Comparison of ENCODE assay signal across 8 cellular contexts in the genomic region with DNA sequence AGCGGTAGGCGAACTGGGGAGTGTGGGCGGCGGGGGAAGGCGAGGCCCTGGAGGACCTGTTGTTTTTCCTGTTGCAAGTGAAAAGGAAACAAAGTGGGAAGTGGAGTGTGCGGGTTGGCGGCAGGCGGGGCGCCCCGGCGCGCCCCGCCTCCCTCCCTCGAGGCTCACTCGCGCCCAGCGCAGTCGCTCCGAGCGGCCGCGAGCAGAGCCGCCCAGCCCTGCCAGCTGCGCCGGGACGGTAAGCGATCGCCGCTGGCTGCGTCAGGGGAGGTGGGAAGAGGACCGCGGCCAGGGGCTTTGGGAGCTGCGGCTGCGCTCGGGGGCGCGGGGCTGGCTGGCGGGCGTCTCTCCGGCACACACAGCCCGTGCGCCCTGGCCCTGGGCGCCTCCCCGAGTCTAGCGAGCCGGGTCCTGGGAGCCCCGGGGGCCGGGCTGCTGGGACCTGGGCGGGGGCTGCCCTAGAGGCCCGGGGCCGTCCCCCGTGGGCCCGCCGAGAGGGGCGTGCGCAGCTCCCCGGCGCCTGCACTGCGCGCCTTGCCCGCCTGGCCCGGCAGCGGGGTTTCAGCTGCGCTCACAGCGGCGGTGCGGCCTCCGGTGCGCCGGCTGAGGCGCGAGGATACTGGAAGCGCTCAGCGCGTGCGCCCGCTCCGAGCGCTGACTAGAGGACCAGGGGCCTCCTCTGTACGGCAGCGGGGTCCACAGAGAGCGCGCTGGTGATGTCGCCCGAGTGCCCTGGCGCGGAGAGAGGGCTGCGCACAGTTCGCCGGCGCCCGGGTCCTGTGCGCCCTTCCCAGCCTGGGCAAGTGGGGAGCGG. TPM values are rescaled to one million over a fixed set of nuclear protein-coding genes. Genes with fewer than 3 reads are reported as not detected.
A peak's percentile ranks its signal among the peaks of the same experiment; 100 is the strongest.
DNase-seq lines count a peak whose midpoint lies in the region; ATAC-seq and TF ChIP-seq lines count a peak whose summit lies in the region.

Gene PIK3CD (plus strand): TSS at position 167 of the 814 bp plus-strand sequence. CDS start 58,725 bp downstream, outside the sequence.

- peak within 1 kb of the TSS; percentile 3; the same call in 1 of the 2 replicates for H2AFZ ChIP-seq in Karpas-422 (ENCODE audit: low read length)

- peaks cover 70% of the 10 kb centered on the region for H3K4me1 Mint-ChIP-seq in stimulated activated naive CD8-positive, alpha-beta T cell treated with anti-CD3 and anti-CD28 coated beads, Interleukin-15, amount 100 ng/mL, for 72 hours

- ATAC-seq in GM18505 (IDR thresholded peaks at IDR 0.05; ENCODE audit: unreplicated experiment) (no peak), lower lobe of right lung (peak; percentile 67 to 75), HG03095 (IDR thresholded peaks at IDR 0.05; ENCODE audit: unreplicated experiment) (no peak)
- ATAC-seq in stimulated activated naive CD8-positive, alpha-beta T cell treated with anti-CD3 and anti-CD28 coated beads, Interleukin-15, amount 100 ng/mL, for 72 hours: peak; percentile 64

- intact Hi-C loops in colonic mucosa (cut with DNase I) (no loop called here), lower lobe of right lung (cut with DNase I) (no loop called here)

- H3K36me3 ChIP-seq in Karpas-422 (ENCODE audit: insufficient read depth, low read length) (no peaks in the 10 kb centered on the region), colonic mucosa (no peaks in the 10 kb centered on the region), lower lobe of right lung (no peaks in the 10 kb centered on the region)

- DNase-seq in Karpas-422 (peak; percentile 81), colonic mucosa (no peak), lower lobe of right lung (peak; percentile 66), DMS153 (lab: John Stamatoyannopoulos, UW) (no peak)
- peak; percentile 58 to 69 for DNase-seq in stimulated activated naive CD8-positive, alpha-beta T cell treated with anti-CD3 and anti-CD28 coated beads, Interleukin-15, amount 100 ng/mL, for 72 hours

- H3K9ac ChIP-seq in Karpas-422 (ENCODE audit: low read length) (peak within 1 kb of the TSS; percentile 94), colonic mucosa (ENCODE audit: low read depth in 2 of 2, low read length in 2 of 2) (peak within 1 kb of the TSS; percentile 40 to 56)

- H3K9me3 Mint-ChIP-seq in stimulated activated naive CD8-positive, alpha-beta T cell treated with anti-CD3 and anti-CD28 coated beads, Interleukin-15, amount 100 ng/mL, for 72 hours: no peaks in the 10 kb centered on the region

- no peaks in the 10 kb centered on the region for H4K20me1 ChIP-seq in Karpas-422 (ENCODE audit: insufficient read depth, low read depth, low read length)

- H3K79me2 ChIP-seq in Karpas-422 (ENCODE audit: low read length): peaks cover 18% of the 10 kb centered on the region

- H3K4me2 ChIP-seq in Karpas-422 (ENCODE audit: low read depth, low read length, poor library complexity, severe bottlenecking): peak within 1 kb of the TSS; percentile 86

- no peaks in the 10 kb centered on the region for H3K9me2 ChIP-seq in Karpas-422 (replicated peaks; ENCODE audit: insufficient read depth, low read length)

- peak within 1 kb of the TSS; percentile 96 to 100 for H3K4me3 Mint-ChIP-seq in stimulated activated naive CD8-positive, alpha-beta T cell treated with anti-CD3 and anti-CD28 coated beads, Interleukin-15, amount 100 ng/mL, for 72 hours

- H3K4me1 ChIP-seq in Karpas-422 (ENCODE audit: low read length) (peaks cover 51% of the 10 kb centered on the region), colonic mucosa (no peaks in the 10 kb centered on the region), lower lobe of right lung (peaks cover 17% of the 10 kb centered on the region)

- TF ChIP-seq POLR2A in GM18505 (IDR thresholded peaks at IDR 0.05; ENCODE audit: borderline replicate concordance, extremely low read depth, insufficient read depth, insufficient read length): peak; percentile 86

- H3K27ac ChIP-seq in Karpas-422 (ENCODE audit: low read length) (peak within 1 kb of the TSS; percentile 95), colonic mucosa (peak within 1 kb of the TSS; percentile 70), lower lobe of right lung (peak within 1 kb of the TSS; percentile 80)

- peak within 1 kb of the TSS; percentile 80 for H3K4me3 ChIP-seq in Karpas-422 (ENCODE audit: low read length)
- peak within 1 kb of the TSS; percentile 58 for H3K4me3 ChIP-seq in WI38 (ENCODE audit: low read depth, low read length)
- H3K4me3 ChIP-seq in colonic mucosa: peak within 1 kb of the TSS; percentile 44
- peak within 1 kb of the TSS; percentile 64 for H3K4me3 ChIP-seq in lower lobe of right lung

- no peaks in the 10 kb centered on the region for H3K27me3 ChIP-seq in Karpas-422 (ENCODE audit: low read length)
- peaks cover 31% of the 10 kb centered on the region for H3K27me3 ChIP-seq in colonic mucosa
- H3K27me3 ChIP-seq in lower lobe of right lung (ENCODE audit: low read depth): peaks cover 17% of the 10 kb centered on the region

- H3K27ac Mint-ChIP-seq in stimulated activated naive CD8-positive, alpha-beta T cell treated with anti-CD3 and anti-CD28 coated beads, Interleukin-15, amount 100 ng/mL, for 72 hours: peak within 1 kb of the TSS; percentile 97 to 99

- H3K27me3 Mint-ChIP-seq in stimulated activated naive CD8-positive, alpha-beta T cell treated with anti-CD3 and anti-CD28 coated beads, Interleukin-15, amount 100 ng/mL, for 72 hours: no peaks in the 10 kb centered on the region

- TF ChIP-seq CTCF in WI38 (IDR thresholded peaks at IDR 0.05; ENCODE audit: low read depth, low read length) (no peak), colonic mucosa (IDR thresholded peaks at IDR 0.05) (no peak), lower lobe of right lung (IDR thresholded peaks at IDR 0.05) (no peak)

- H3K9me3 ChIP-seq in Karpas-422 (ENCODE audit: low read length): no peaks in the 10 kb centered on the region
- H3K9me3 ChIP-seq in colonic mucosa: no peaks in the 10 kb centered on the region
- H3K9me3 ChIP-seq in lower lobe of right lung: no peaks in the 10 kb centered on the region

RNA-seq across cellular contexts. Expression of gene PIK3CD, which starts in this region (rescaled TPM):
- 30.5 and 43.5 TPM in 2 replicates for total RNA-seq in Karpas-422 (2014; rRNA removed; shearing (Covaris generic); ENCODE audit: low replicate concordance)
- total RNA-seq in colonic mucosa (1 to 10 TPM; 3.5 TPM), lower lobe of right lung (28.3 TPM)

Comparison
In these comparisons a context has a peak if more than half of its experiments do, and no peak if none do; other contexts are left out.
1. ATAC-seq: peak in lower lobe of right lung (2 of 2) and stimulated activated naive CD8-positive, alpha-beta T cell treated with anti-CD3 and anti-CD28 coated beads, Interleukin-15, amount 100 ng/mL, for 72 hours (single experiment); none in GM18505 (single experiment) and HG03095 (single experiment).
2. DNase-seq: peak in Karpas-422 (single experiment), lower lobe of right lung (single experiment) and stimulated activated naive CD8-positive, alpha-beta T cell treated with anti-CD3 and anti-CD28 coated beads, Interleukin-15, amount 100 ng/mL, for 72 hours (2 of 2); none in colonic mucosa (single experiment) and DMS153 (single experiment).
3. Peak in every context shown above with its lines, with median percentiles within 50 percentile points of each other: H3K27ac ChIP-seq and H3K4me3 ChIP-seq.